Comparison of ENCODE assay signal across 14 cellular contexts in the genomic region with DNA sequence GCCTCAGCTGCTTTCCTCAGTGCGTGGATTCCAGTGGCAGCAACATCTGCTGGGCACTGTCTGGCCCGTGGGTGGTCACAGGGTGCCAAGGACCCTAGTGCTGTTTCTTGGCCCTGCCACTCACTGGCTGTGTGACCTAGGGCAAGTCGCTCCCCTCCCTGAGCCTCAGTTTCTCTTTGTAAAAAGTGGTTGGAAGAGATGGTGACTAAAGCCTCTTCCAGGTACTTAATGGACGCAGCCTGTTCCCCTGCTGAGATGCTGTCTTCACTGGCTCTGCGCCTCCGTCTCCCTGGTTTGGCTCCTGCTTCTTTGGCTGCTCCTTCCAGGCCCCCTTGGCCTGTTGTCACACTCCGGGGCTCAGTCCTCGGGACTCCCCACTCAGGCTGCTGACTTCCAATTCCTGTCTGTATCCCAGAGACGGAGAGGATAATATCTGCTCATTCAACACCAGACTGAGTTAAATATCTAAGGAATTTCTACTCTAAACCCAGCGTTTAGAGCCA. TPM values are rescaled to one million over a fixed set of nuclear protein-coding genes. Genes with fewer than 3 reads are reported as not detected.
DNase-seq lines count a peak whose midpoint lies in the region; ATAC-seq, FAIRE-seq and TF ChIP-seq lines count a peak whose summit lies in the region.
"Had no signal": no experiment of that assay in that cellular context is flagged by ENCODE, and none has a peak within 500 bp of the region (broad histone marks: within the 10 kb centered on the region; RNA-seq: fewer than 3 reads in every experiment).

No MANE protein-coding gene starts in this region.

- no peak overlapping the region for H3K27ac Mint-ChIP-seq in activated T-cell treated with anti-CD3 and anti-CD28 coated beads, Interleukin-2, amount 50 U/mL, for 72 hours
- no peak overlapping the region for H3K27ac Mint-ChIP-seq in activated CD4-positive, alpha-beta T cell treated with anti-CD3 and anti-CD28 coated beads for 36 hours
- H3K27ac Mint-ChIP-seq: activated naive CD4-positive, alpha-beta T cell treated with anti-CD3 and anti-CD28 coated beads, Interleukin-2, amount 50 U/mL, for 72 hours; stimulated activated naive B cell treated with anti-CD40 and anti-IgM and Interleukin-4, amounts not matched to agents 10 μg/mL and 1 μg/mL and 100 μg/mL, for 72 hours had no signal

- H3K9me3 ChIP-seq in lung (ENCODE audit: control insufficient read depth in 2 of 2, insufficient read depth in 1 of 2, low read length in 1 of 2) (no peaks in the 10 kb centered on the region), skeletal muscle tissue (ENCODE audit: control insufficient read depth in 3 of 3, low read length in 3 of 3) (no peaks in the 10 kb centered on the region)
- H3K9me3 ChIP-seq: colonic mucosa had no signal

- H3K4me1 Mint-ChIP-seq in activated T-cell treated with anti-CD3 and anti-CD28 coated beads, Interleukin-2, amount 50 U/mL, for 72 hours (ENCODE audit: low read depth), result peaks cover 14% of the 10 kb centered on the region
- peaks cover 3% of the 10 kb centered on the region for H3K4me1 Mint-ChIP-seq in activated CD4-positive, alpha-beta T cell treated with anti-CD3 and anti-CD28 coated beads for 36 hours
- H3K4me1 Mint-ChIP-seq: stimulated activated naive B cell treated with anti-CD40 and anti-IgM and Interleukin-4, amounts not matched to agents 10 μg/mL and 1 μg/mL and 100 μg/mL, for 72 hours had no signal

- ATAC-seq in lung (ENCODE audit: insufficient read depth, low FRiP score) (no peak), HG03097 (IDR thresholded peaks at IDR 0.05; ENCODE audit: low FRiP score, unreplicated experiment) (no peak)
- ATAC-seq in activated T-cell treated with anti-CD3 and anti-CD28 coated beads, Interleukin-2, amount 50 U/mL, for 72 hours (replicated peaks in 1 of 2), result no peak
- ATAC-seq in activated CD4-positive, alpha-beta T cell treated with anti-CD3 and anti-CD28 coated beads for 36 hours, result no peak
- ATAC-seq: activated naive CD4-positive, alpha-beta T cell treated with anti-CD3 and anti-CD28 coated beads, Interleukin-2, amount 50 U/mL, for 72 hours; stimulated activated naive B cell treated with anti-CD40 and anti-IgM and Interleukin-4, amounts not matched to agents 10 μg/mL and 1 μg/mL and 100 μg/mL, for 72 hours had no signal

- TF ChIP-seq CTCF in dorsolateral prefrontal cortex (IDR thresholded peaks at IDR 0.05 in 54 of 56, conservative IDR thresholded peaks at IDR 0.05 in 2 of 56; ENCODE audit: low read depth in 1 of 56, partially characterized antibody in 56 of 56), result peak in 1 of 56 donors; percentile 2
- TF ChIP-seq CTCF in lung (IDR thresholded peaks at IDR 0.05; ENCODE audit: control extremely low read depth, extremely low read depth), result no peak

- POLR2A ChIA-PET in activated CD4-positive, alpha-beta T cell treated with anti-CD3 and anti-CD28 coated beads for 36 hours (lab: Charles Lee), result no interaction called here

- no peak for TF ChIP-seq POLR2A in GM12892 (IDR thresholded peaks at IDR 0.05; ENCODE audit: low read depth, low read length)

- DNase-seq in H7 (peak; percentile 39), dorsolateral prefrontal cortex (peak in 3 of 10 donors; percentile 24 to 41 (median 33)), lung (ENCODE audit: low spot score) (no peak), GM12892 (ENCODE audit: insufficient read length) (no peak)
- no peak for DNase-seq in activated T-cell treated with anti-CD3 and anti-CD28 coated beads, Interleukin-2, amount 50 U/mL, for 72 hours
- no peak for DNase-seq in activated CD4-positive, alpha-beta T cell treated with anti-CD3 and anti-CD28 coated beads for 36 hours
- DNase-seq: colonic mucosa; OCI-M1; stimulated activated naive B cell treated with anti-CD40 and anti-IgM and Interleukin-4, amounts not matched to agents 10 μg/mL and 1 μg/mL and 100 μg/mL, for 72 hours had no signal

- no peak for FAIRE-seq in GM12892 (lab: Jason Lieb, UNC)
- FAIRE-seq: G401.6 had no signal

- peak overlapping the region; percentile 70 to 99 (median 92) for H3K27ac ChIP-seq in dorsolateral prefrontal cortex
- H3K27ac ChIP-seq in lung (ENCODE audit: low read depth in 1 of 2, low read length in 1 of 2), result peak overlapping the region; percentile 34 to 62
- H3K27ac ChIP-seq in skeletal muscle tissue (ENCODE audit: low read depth, low read length), result peak overlapping the region; percentile 8
- H3K27ac ChIP-seq: colonic mucosa, VCaP had no signal

- H3K4me3 Mint-ChIP-seq in activated T-cell treated with anti-CD3 and anti-CD28 coated beads, Interleukin-2, amount 50 U/mL, for 72 hours, result no peak overlapping the region
- no peak overlapping the region for H3K4me3 Mint-ChIP-seq in activated CD4-positive, alpha-beta T cell treated with anti-CD3 and anti-CD28 coated beads for 36 hours
- H3K4me3 Mint-ChIP-seq: stimulated activated naive B cell treated with anti-CD40 and anti-IgM and Interleukin-4, amounts not matched to agents 10 μg/mL and 1 μg/mL and 100 μg/mL, for 72 hours had no signal

- WGBS in lung, 2 donors, result 63 to 87% methylated on average over 10 of the region's 10 CpGs

- peaks cover 1 to 6% of the 10 kb centered on the region in 2 donors for H3K9me3 Mint-ChIP-seq in activated T-cell treated with anti-CD3 and anti-CD28 coated beads, Interleukin-2, amount 50 U/mL, for 72 hours
- H3K9me3 Mint-ChIP-seq in activated CD4-positive, alpha-beta T cell treated with anti-CD3 and anti-CD28 coated beads for 36 hours (ENCODE audit: low read depth), result no peaks in the 10 kb centered on the region
- H3K9me3 Mint-ChIP-seq: activated naive CD4-positive, alpha-beta T cell treated with anti-CD3 and anti-CD28 coated beads, Interleukin-2, amount 50 U/mL, for 72 hours had no signal

- peaks cover 16% of the 10 kb centered on the region for H3K27me3 Mint-ChIP-seq in activated T-cell treated with anti-CD3 and anti-CD28 coated beads, Interleukin-2, amount 50 U/mL, for 72 hours (ENCODE audit: low read depth)
- H3K27me3 Mint-ChIP-seq in activated CD4-positive, alpha-beta T cell treated with anti-CD3 and anti-CD28 coated beads for 36 hours, result peaks cover 5% of the 10 kb centered on the region

- CTCF ChIA-PET in activated CD4-positive, alpha-beta T cell treated with anti-CD3 and anti-CD28 coated beads for 36 hours (lab: Charles Lee), result no interaction called here

- intact Hi-C loops in dorsolateral prefrontal cortex (cut with DNase I), result loop anchor here (1.0 to 5.0 kb wide), 4 partner anchors 24 to 69 kb away; partner anchors contain the start of gene ATOH8 (in 1 of the 2)
- intact Hi-C loops in activated CD4-positive, alpha-beta T cell treated with anti-CD3 and anti-CD28 coated beads for 36 hours (cut with DNase I, micrococcal nuclease), result no loop called here

- peaks cover 0 to 3% of the 10 kb centered on the region in 2 donors for H3K36me3 Mint-ChIP-seq in activated T-cell treated with anti-CD3 and anti-CD28 coated beads, Interleukin-2, amount 50 U/mL, for 72 hours (ENCODE audit: insufficient read depth in 2 of 2)
- no peaks in the 10 kb centered on the region for H3K36me3 Mint-ChIP-seq in activated CD4-positive, alpha-beta T cell treated with anti-CD3 and anti-CD28 coated beads for 36 hours (ENCODE audit: low read depth)
- H3K36me3 Mint-ChIP-seq: activated naive CD4-positive, alpha-beta T cell treated with anti-CD3 and anti-CD28 coated beads, Interleukin-2, amount 50 U/mL, for 72 hours; stimulated activated naive B cell treated with anti-CD40 and anti-IgM and Interleukin-4, amounts not matched to agents 10 μg/mL and 1 μg/mL and 100 μg/mL, for 72 hours had no signal

- peaks cover 4 to 24% of the 10 kb centered on the region in 2 donors for H3K4me1 ChIP-seq in lung (ENCODE audit: control insufficient read depth in 2 of 2, insufficient read depth in 2 of 2, low read length in 2 of 2)
- H3K4me1 ChIP-seq in skeletal muscle tissue (ENCODE audit: control insufficient read depth in 3 of 3, insufficient read depth in 3 of 3, low read length in 3 of 3), result peaks cover 63 to 69% (median 67%) of the 10 kb centered on the region in 3 donors
- H3K4me1 ChIP-seq: colonic mucosa had no signal

- H3K4me3 ChIP-seq in H7 (ENCODE audit: insufficient read depth, low read depth, low read length) (no peak overlapping the region), dorsolateral prefrontal cortex (peak overlapping the region in 4 of 59 donors; percentile 12 to 30 (median 16)), lung (no peak overlapping the region), skeletal muscle tissue (ENCODE audit: low read length in 3 of 3) (peak overlapping the region in 1 of 3 donors; percentile 29)
- H3K4me3 ChIP-seq: colonic mucosa had no signal

- no peaks in the 10 kb centered on the region for H3K27me3 ChIP-seq in H7 (ENCODE audit: control insufficient read depth, insufficient read depth, low read length)
- H3K27me3 ChIP-seq in dorsolateral prefrontal cortex, result no peaks in the 10 kb centered on the region
- H3K27me3 ChIP-seq in lung (ENCODE audit: control insufficient read depth, insufficient read depth), result no peaks in the 10 kb centered on the region
- peaks cover 0 to 4% (median 0%) of the 10 kb centered on the region in 3 donors for H3K27me3 ChIP-seq in skeletal muscle tissue (ENCODE audit: control insufficient read depth in 3 of 3, insufficient read depth in 3 of 3, low read length in 3 of 3)
- H3K27me3 ChIP-seq: colonic mucosa had no signal

- no peaks in the 10 kb centered on the region for H3K36me3 ChIP-seq in H7 (replicated peaks; ENCODE audit: control insufficient read depth, insufficient read depth, low read length)
- H3K36me3 ChIP-seq in lung (ENCODE audit: control insufficient read depth in 2 of 2, insufficient read depth in 2 of 2, low read length in 2 of 2), result peaks cover 0 to 3% of the 10 kb centered on the region in 2 donors
- H3K36me3 ChIP-seq in skeletal muscle tissue (ENCODE audit: control insufficient read depth in 3 of 3, insufficient read depth in 3 of 3, low read length in 3 of 3), result peaks cover 0 to 4% (median 0%) of the 10 kb centered on the region in 3 donors
- H3K36me3 ChIP-seq: colonic mucosa had no signal

- H3K9ac ChIP-seq in skeletal muscle tissue (ENCODE audit: low read depth in 1 of 3, low read length in 3 of 3), result peak overlapping the region; percentile 8 to 69 (median 55)

RNA-seq across cellular contexts. Expression of gene ATOH8, which starts 42.3 kb away (rescaled TPM):
- total RNA-seq in H7 (2014; rRNA removed; shearing (Covaris generic)), result 0.33 and 1.1 TPM in 2 replicates
- total RNA-seq in dorsolateral prefrontal cortex (10 to 100 TPM in 97 of 120 experiments, 1 to 10 TPM in 23; 4.6 to 58.9 (median 14.7) TPM), lung (10 to 100 TPM; 38.6 to 51.4 TPM), skeletal muscle tissue (8.4 TPM)
- polyA plus RNA-seq in lung, result 10 to 100 TPM; 49.7 to 63.3 TPM
- not detected for polyA plus RNA-seq in GM12892 (2012; ENCODE audit: missing spikeins)
- total RNA-seq in activated T-cell treated with anti-CD3 and anti-CD28 coated beads, Interleukin-2, amount 50 U/mL, for 72 hours, result not detected
- total RNA-seq in activated CD4-positive, alpha-beta T cell treated with anti-CD3 and anti-CD28 coated beads for 36 hours, result not detected
- total RNA-seq: activated naive CD4-positive, alpha-beta T cell treated with anti-CD3 and anti-CD28 coated beads, Interleukin-2, amount 50 U/mL, for 72 hours had no signal

Comparison
In these comparisons a context has a peak if more than half of its experiments do, and no peak if none do; other contexts are left out.
1. H3K27ac ChIP-seq: peak in every context shown above with its lines; median percentile 92 in dorsolateral prefrontal cortex; 48 in lung; 8 in skeletal muscle tissue.
2. intact Hi-C loops: an anchor here in dorsolateral prefrontal cortex (1.0 to 5.0 kb wide); none called in activated CD4-positive, alpha-beta T cell treated with anti-CD3 and anti-CD28 coated beads for 36 hours.